Comparison of ENCODE assay signal across 8 cellular contexts in genomic region chr17:7922499-7923289, GRCh38. TPM values are rescaled to one million over a fixed set of nuclear protein-coding genes. Genes with fewer than 3 reads are reported as not detected.
DNase-seq lines count a peak whose midpoint lies in the region; ATAC-seq lines count a peak whose summit lies in the region.

No MANE protein-coding gene starts in this region.

- H3K27me3 ChIP-seq in SJSA1 (replicated peaks) (no peaks in the 10 kb centered on the region), adipocyte (replicated peaks; ENCODE audit: control insufficient read depth, insufficient read depth, low read length) (no peaks in the 10 kb centered on the region), thymus (ENCODE audit: control insufficient read depth, insufficient read depth) (no peaks in the 10 kb centered on the region)

- intact Hi-C loops in left cardiac atrium (cut with DNase I): no loop called here
- intact Hi-C loops in posterior vena cava (cut with DNase I): no loop called here

- H3K9me3 ChIP-seq in SJSA1 (replicated peaks) (no peaks in the 10 kb centered on the region), adipocyte (ENCODE audit: control insufficient read depth, low read length) (no peaks in the 10 kb centered on the region), thymus (ENCODE audit: control insufficient read depth) (no peaks in the 10 kb centered on the region)

- H3K36me3 ChIP-seq in SJSA1 (no peaks in the 10 kb centered on the region), adipocyte (ENCODE audit: control insufficient read depth, insufficient read depth, low read length, severe bottlenecking) (no peaks in the 10 kb centered on the region), thymus (ENCODE audit: control insufficient read depth, insufficient read depth) (peaks cover 7% of the 10 kb centered on the region)

- peak; percentile 93 to 96 for ATAC-seq in left cardiac atrium
- ATAC-seq in GM18867 (IDR thresholded peaks at IDR 0.05; ENCODE audit: unreplicated experiment): no peak

- H3K4me1 ChIP-seq in SJSA1 (replicated peaks) (peaks cover 10% of the 10 kb centered on the region), adipocyte (ENCODE audit: control insufficient read depth, insufficient read depth, low read length) (peaks cover 9% of the 10 kb centered on the region), thymus (ENCODE audit: control insufficient read depth, insufficient read depth, low read length) (peaks cover 10% of the 10 kb centered on the region)

- peak overlapping the region; percentile 82 for H3K9ac ChIP-seq in adipocyte (ENCODE audit: low read length)

- H3K4me3 ChIP-seq in SJSA1 (peak overlapping the region; percentile 20), adipocyte (ENCODE audit: low read length) (peak overlapping the region; percentile 80), thymus (ENCODE audit: low read length) (peak overlapping the region; percentile 55)

- WGBS in thymus: 9% methylated on average over 42 of the region's 42 CpGs

- no peak overlapping the region for H3K27ac ChIP-seq in SJSA1
- H3K27ac ChIP-seq in thymus (ENCODE audit: low read depth): peak overlapping the region; percentile 91

- peak; percentile 68 for DNase-seq in ELR (ENCODE audit: low read depth)
- peak; percentile 25 to 62 for DNase-seq in SJSA1 (ENCODE audit: low read depth in 1 of 2, low spot score in 2 of 2)
- peak; percentile 80 for DNase-seq in adipocyte (ENCODE audit: low read depth)
- peak; percentile 90 for DNase-seq in left cardiac atrium
- DNase-seq in posterior vena cava (ENCODE audit: low spot score): peak; percentile 96
- DNase-seq in NCI-H2171 treated with DMSO at 0.1 percent for 48 hours (lab: John Stamatoyannopoulos, UW): no peak

RNA-seq across cellular contexts. Expression of gene RNF227, which starts 6.6 kb away (rescaled TPM):
- total RNA-seq in SJSA1 (2014; rRNA removed; shearing (Covaris generic)): 0.42 TPM in 1 of 2 replicates, not detected in the other
- 1 to 10 TPM; 1.1 to 1.3 TPM for total RNA-seq in left cardiac atrium
- total RNA-seq in posterior vena cava: 1 to 10 TPM; 1.1 to 1.5 TPM
- 5.8 TPM for polyA plus RNA-seq in thymus

RNA-seq across cellular contexts. Expression of gene KCNAB3, which starts 7.0 kb away (rescaled TPM):
- 0.45 and 2.7 TPM in 2 replicates for total RNA-seq in SJSA1 (2014; rRNA removed; shearing (Covaris generic))
- total RNA-seq in left cardiac atrium (under 1 TPM; 0.71 to 0.97 TPM), posterior vena cava (1 to 10 TPM; 1.2 to 2.2 TPM)
- polyA plus RNA-seq in thymus: 8.9 TPM

RNA-seq across cellular contexts. Expression of gene TRAPPC1, which starts 9.1 kb away (rescaled TPM):
- 30.3 and 48.4 TPM in 2 replicates for total RNA-seq in SJSA1 (2014; rRNA removed; shearing (Covaris generic))
- 100 to 1,000 TPM in 1 of 2 donors, 10 to 100 TPM in 1; 79.6 to 107 TPM for total RNA-seq in left cardiac atrium
- 10 to 100 TPM; 53.7 to 72.7 TPM for total RNA-seq in posterior vena cava
- polyA plus RNA-seq in thymus: 137 TPM

RNA-seq across cellular contexts. Expression of gene CNTROB, which starts 9.3 kb away (rescaled TPM):
- 30.9 and 41.4 TPM in 2 replicates for total RNA-seq in SJSA1 (2014; rRNA removed; shearing (Covaris generic))
- 10 to 100 TPM; 13.6 to 14.8 TPM for total RNA-seq in left cardiac atrium
- 10 to 100 TPM; 14.7 to 15.2 TPM for total RNA-seq in posterior vena cava
- 39.0 TPM for polyA plus RNA-seq in thymus

RNA-seq across cellular contexts. Expression of gene CHD3, which starts 34.1 kb away (rescaled TPM):
- total RNA-seq in SJSA1 (2014; rRNA removed; shearing (Covaris generic)): 58.3 and 101 TPM in 2 replicates
- total RNA-seq in left cardiac atrium (10 to 100 TPM; 24.9 to 32.9 TPM), posterior vena cava (100 to 1,000 TPM in 1 of 2 donors, 10 to 100 TPM in 1; 67.4 to 105 TPM)
- polyA plus RNA-seq in thymus: 119 TPM

Comparison
In these comparisons a context has a peak if more than half of its experiments do, and no peak if none do; other contexts are left out.
1. H3K4me3 ChIP-seq: peak in every context shown above with its lines; median percentile 80 in adipocyte; 55 in thymus; 20 in SJSA1.